ENCODE assay signal across 14 cellular contexts in genomic region chr2:188079176-188079575, GRCh38.
A peak's percentile ranks its signal among the peaks of the same experiment; 100 is the strongest.
DNase-seq lines count a peak whose midpoint lies in the region; ATAC-seq and TF ChIP-seq lines count a peak whose summit lies in the region.
"Had no signal": no experiment of that assay in that cellular context is flagged by ENCODE, and none has a peak within 500 bp of the region (broad histone marks: within the 10 kb centered on the region; RNA-seq: fewer than 3 reads in every experiment).

No MANE protein-coding gene starts in this region.

- H3K9me3 Mint-ChIP-seq in HFFc6, result peaks cover 5% of the 10 kb centered on the region

- 0 out of 2 replicates have a peak overlapping the region, but pooled peaks have one; percentile 36 for H3K27ac Mint-ChIP-seq in HFFc6
- H3K27ac Mint-ChIP-seq: activated T-cell treated with anti-CD3 and anti-CD28 coated beads, Interleukin-2, amount 50 U/mL, for 24 hours had no signal

- POLR2A ChIA-PET in AG04449 (lab: Yijun Ruan, JAX), result no interaction called here

- peaks cover 5% of the 10 kb centered on the region for H3K27me3 Mint-ChIP-seq in HFFc6 (ENCODE audit: insufficient read depth)
- H3K27me3 Mint-ChIP-seq: activated T-cell treated with anti-CD3 and anti-CD28 coated beads, Interleukin-2, amount 50 U/mL, for 24 hours had no signal

- CTCF ChIA-PET in AG04449 (lab: Yijun Ruan, JAX), result no interaction called here

- no peak for TF ChIP-seq CTCF in AG04449 (IDR thresholded peaks at IDR 0.05; ENCODE audit: insufficient read depth, low read length, missing control alignments)
- no peak for TF ChIP-seq CTCF in HFFc6 (IDR thresholded peaks at IDR 0.05)

- H3K4me3 Mint-ChIP-seq in HFFc6, result peak overlapping the region; percentile 24
- H3K4me3 Mint-ChIP-seq: activated T-cell treated with anti-CD3 and anti-CD28 coated beads, Interleukin-2, amount 50 U/mL, for 24 hours had no signal

- no peak overlapping the region for H3K4me3 ChIP-seq in AG04449 (ENCODE audit: low read depth, low read length)
- H3K4me3 ChIP-seq: A549, ascending aorta, ovary, transverse colon had no signal

- DNase-seq in AG04449 (ENCODE audit: low read depth, low spot score), result peak; percentile 83
- peak; percentile 84 for DNase-seq in HFFc6
- peak; percentile 16 for DNase-seq in amniotic stem cell (lab: John Stamatoyannopoulos, UW)
- peak; percentile 96 for DNase-seq in glomerular visceral epithelial cell (ENCODE audit: extremely low spot score)
- no peak for DNase-seq in NCI-H2171 (lab: John Stamatoyannopoulos, UW)
- no peak for DNase-seq in RKO (ENCODE audit: low spot score)
- DNase-seq: activated CD4-positive, CD25-positive, alpha-beta regulatory T cell treated with anti-CD3 and anti-CD28 coated beads, Interleukin-2, amount 50 U/mL, for 72 hours; activated T-cell treated with anti-CD3 and anti-CD28 coated beads, Interleukin-2, amount 50 U/mL, for 24 hours; ovary; transverse colon had no signal

- ATAC-seq in GM21786 (IDR thresholded peaks at IDR 0.05; ENCODE audit: unreplicated experiment), result no peak
- no peak for ATAC-seq in GM21390 (IDR thresholded peaks at IDR 0.05; ENCODE audit: unreplicated experiment)
- ATAC-seq: A549 had no signal

- peaks cover 16% of the 10 kb centered on the region for H3K4me1 Mint-ChIP-seq in HFFc6 (ENCODE audit: low read depth)

- H3K36me3 Mint-ChIP-seq in HFFc6 (ENCODE audit: low read depth), result peaks cover under 1% of the 10 kb centered on the region; the same call in 1 of the 2 replicates

Comparison
In these comparisons a context has a peak if more than half of its experiments do, and no peak if none do; other contexts are left out.
1. DNase-seq: peak in AG04449 (single experiment), HFFc6 (single experiment), amniotic stem cell (single experiment) and glomerular visceral epithelial cell (single experiment); none in NCI-H2171 (single experiment) and RKO (single experiment).